17 cellular contexts compared by ENCODE assay signal in the genomic region with DNA sequence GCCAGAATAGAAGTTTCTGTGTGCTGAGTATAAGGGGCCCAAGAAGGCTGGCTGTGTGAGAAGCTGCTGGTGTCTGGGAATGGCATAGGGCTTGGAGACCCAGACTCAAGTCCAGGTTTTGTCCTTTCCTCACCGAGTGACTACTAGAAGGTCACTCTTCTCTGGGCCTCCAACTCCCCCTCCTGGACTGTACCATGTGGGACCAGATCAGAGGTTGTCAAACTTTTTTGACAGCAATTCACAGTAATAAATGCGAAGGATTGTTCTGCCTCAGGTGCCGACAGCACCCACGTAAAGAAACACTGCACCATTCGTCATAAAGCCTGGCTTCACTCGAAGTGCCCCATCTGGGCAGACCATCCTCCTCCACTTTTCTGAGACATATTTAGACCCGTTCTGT. TPM values are rescaled to one million over a fixed set of nuclear protein-coding genes. Genes with fewer than 3 reads are reported as not detected.
DNase-seq lines count a peak whose midpoint lies in the region; ATAC-seq, FAIRE-seq and TF ChIP-seq lines count a peak whose summit lies in the region.
"Had no signal": no experiment of that assay in that cellular context is flagged by ENCODE, and none has a peak within 500 bp of the region (broad histone marks: within the 10 kb centered on the region; RNA-seq: fewer than 3 reads in every experiment).

No MANE protein-coding gene starts in this region.

- H3K4me1 ChIP-seq in mammary epithelial cell (ENCODE audit: insufficient read depth, low read length): peaks cover 58% of the 10 kb centered on the region
- peaks cover 59% of the 10 kb centered on the region for H3K4me1 ChIP-seq in keratinocyte (ENCODE audit: control insufficient read depth, extremely low read depth, insufficient read depth, low read length)

- H3K9ac ChIP-seq in mammary epithelial cell (ENCODE audit: insufficient read depth, low read length): peak overlapping the region; percentile 94
- peak overlapping the region; percentile 89 for H3K9ac ChIP-seq in keratinocyte (ENCODE audit: control insufficient read depth, extremely low read depth, insufficient read depth, low read length)

- H3K4me3 ChIP-seq in mammary epithelial cell (replicated peaks in 1 of 3; ENCODE audit: insufficient read depth in 1 of 3, low read depth in 2 of 3, low read length in 3 of 3): no peak overlapping the region
- H3K4me3 ChIP-seq in keratinocyte (ENCODE audit: control insufficient read depth in 2 of 3, extremely low read depth in 1 of 3, insufficient read depth in 2 of 3, low read depth in 1 of 3, low read length in 3 of 3): no peak overlapping the region

- H3K27me3 Mint-ChIP-seq in type B pancreatic cell: peaks cover 17% of the 10 kb centered on the region

- no peaks in the 10 kb centered on the region for H3K36me3 Mint-ChIP-seq in type B pancreatic cell
- H3K36me3 Mint-ChIP-seq: CD8-positive, alpha-beta memory T cell had no signal

- ATAC-seq in left colon (no peak), GM18873 (IDR thresholded peaks at IDR 0.05; ENCODE audit: low FRiP score, unreplicated experiment) (no peak), GM21526 (IDR thresholded peaks at IDR 0.05; ENCODE audit: low FRiP score, unreplicated experiment) (no peak)

- peak; percentile 71 for FAIRE-seq in keratinocyte (lab: Jason Lieb, UNC)
- FAIRE-seq: H1, RCC 7860 had no signal

- H3K4me2 ChIP-seq in mammary epithelial cell (ENCODE audit: insufficient read depth, low read depth, low read length) (peak overlapping the region; percentile 71), keratinocyte (ENCODE audit: control insufficient read depth, extremely low read depth, insufficient read depth, low read depth, low read length) (peak overlapping the region; percentile 79)

- no peaks in the 10 kb centered on the region for H3K9me1 ChIP-seq in keratinocyte (ENCODE audit: control insufficient read depth, extremely low read depth, insufficient read depth, low read length)

- H3K4me3 Mint-ChIP-seq in type B pancreatic cell: no peak overlapping the region
- H3K4me3 Mint-ChIP-seq: CD8-positive, alpha-beta memory T cell had no signal

- CTCF ChIA-PET in mammary epithelial cell (lab: Charles Lee; ENCODE audit: low non-redundant PET): no interaction called here

- H3K79me2 ChIP-seq in mammary epithelial cell (ENCODE audit: insufficient read depth, low read length): peaks cover 87% of the 10 kb centered on the region
- peaks cover 58% of the 10 kb centered on the region for H3K79me2 ChIP-seq in keratinocyte (ENCODE audit: control insufficient read depth, insufficient read depth, low read length)

- H4K20me1 ChIP-seq in mammary epithelial cell (ENCODE audit: insufficient read depth, low read length): no peaks in the 10 kb centered on the region
- H4K20me1 ChIP-seq in keratinocyte (ENCODE audit: control insufficient read depth, extremely low read depth, insufficient read depth, low read length): no peaks in the 10 kb centered on the region

- 87% methylated on average over 7 of the region's 7 CpGs for WGBS in mammary epithelial cell (ENCODE audit: low coverage, missing lambda C conversion rate)

- H3K27me3 ChIP-seq in mammary epithelial cell (ENCODE audit: insufficient read depth, low read length) (no peaks in the 10 kb centered on the region), keratinocyte (ENCODE audit: control insufficient read depth, extremely low read depth, insufficient read depth, low read length) (no peaks in the 10 kb centered on the region)
- H3K27me3 ChIP-seq: BE2C had no signal

- in situ Hi-C loops in mammary epithelial cell (cut with MboI; ENCODE audit: low sequenced_read_pairs in 2 of 2): no loop called here

- peak; percentile 25 for DNase-seq in mammary epithelial cell
- no peak for DNase-seq in keratinocyte (ENCODE audit: low read depth, low spot score)
- no peak for DNase-seq in type B pancreatic cell (ENCODE audit: extremely low spot score, unreplicated experiment)
- no peak for DNase-seq in left colon
- DNase-seq in NCI-H1694 treated with DMSO at 0.1 percent for 48 hours (lab: John Stamatoyannopoulos, UW): no peak
- DNase-seq: CD8-positive, alpha-beta memory T cell; GF-D8; Kasumi-1; NCI-H2029; NCI-H510A treated with DMSO at 0.1 percent for 48 hours; SIG-M5 had no signal

- H3K4me1 Mint-ChIP-seq in type B pancreatic cell (ENCODE audit: unreplicated experiment): peaks cover 20% of the 10 kb centered on the region
- H3K4me1 Mint-ChIP-seq: CD8-positive, alpha-beta memory T cell had no signal

- H3K36me3 ChIP-seq in KOPT-K1 (ENCODE audit: insufficient read depth, low read length): no peaks in the 10 kb centered on the region
- peaks cover 30% of the 10 kb centered on the region for H3K36me3 ChIP-seq in mammary epithelial cell (ENCODE audit: insufficient read depth, low read length)
- peaks cover 41 to 47% of the 10 kb centered on the region in 2 experiments for H3K36me3 ChIP-seq in keratinocyte (ENCODE audit: control insufficient read depth in 2 of 2, extremely low read depth in 1 of 2, insufficient read depth in 2 of 2, low read length in 2 of 2)
- H3K36me3 ChIP-seq: BE2C had no signal

- H2AFZ ChIP-seq in mammary epithelial cell (ENCODE audit: low read depth, low read length) (no peak overlapping the region), keratinocyte (ENCODE audit: control insufficient read depth, low read length) (no peak overlapping the region)

- no peaks in the 10 kb centered on the region for H3K9me3 ChIP-seq in KOPT-K1 (ENCODE audit: insufficient read depth, low read length, poor library complexity, severe bottlenecking)
- no peaks in the 10 kb centered on the region for H3K9me3 ChIP-seq in mammary epithelial cell (replicated peaks; ENCODE audit: insufficient read depth, low read length)
- H3K9me3 ChIP-seq in keratinocyte (ENCODE audit: control insufficient read depth, low read depth, low read length): no peaks in the 10 kb centered on the region
- H3K9me3 ChIP-seq: BE2C had no signal

- BruUV-seq in mammary epithelial cell (replicated peaks; lab: Mats Ljungman, UMichigan): no TSS peak

- TF ChIP-seq CTCF in mammary epithelial cell (conservative IDR thresholded peaks at IDR 0.05 in 1 of 2, IDR thresholded peaks at IDR 0.05 in 1 of 2; ENCODE audit: extremely low read depth in 1 of 2, insufficient read depth in 1 of 2, low read depth in 1 of 2, low read length in 2 of 2) (peak in 1 of 2 donors; percentile 28), keratinocyte (optimal IDR thresholded peaks at IDR 0.05 in 1 of 3, IDR thresholded peaks at IDR 0.05 in 1 of 3, conservative IDR thresholded peaks at IDR 0.05 in 1 of 3; ENCODE audit: extremely low read depth in 1 of 3, insufficient read depth in 2 of 3, low read length in 3 of 3) (peak in 1 of 3 experiments; percentile 11), type B pancreatic cell (conservative IDR thresholded peaks at IDR 0.05) (no peak)

- H3K27ac ChIP-seq in KOPT-K1 (ENCODE audit: low read depth, low read length, poor library complexity, severe bottlenecking): peak overlapping the region; percentile 90
- peak overlapping the region; percentile 98 for H3K27ac ChIP-seq in mammary epithelial cell (ENCODE audit: insufficient read depth, low read depth, low read length)
- H3K27ac ChIP-seq in keratinocyte (ENCODE audit: control insufficient read depth, insufficient read depth, low read length): peak overlapping the region; percentile 99

- dilution Hi-C loops in mammary epithelial cell (cut with HindIII; ENCODE audit: low sequenced_read_pairs): no loop called here
- dilution Hi-C loops in keratinocyte (cut with MboI; ENCODE audit: extremely low pct_ligation_motif_present, low sequenced_read_pairs): no loop called here

- H3K27ac Mint-ChIP-seq in type B pancreatic cell: peak overlapping the region; percentile 55

- H3K9me3 Mint-ChIP-seq in type B pancreatic cell: no peaks in the 10 kb centered on the region
- H3K9me3 Mint-ChIP-seq: CD8-positive, alpha-beta memory T cell had no signal

- intact Hi-C loops in mammary epithelial cell (cut with micrococcal nuclease): no loop called here
- intact Hi-C loops in left colon (cut with DNase I, micrococcal nuclease): no loop called here

RNA-seq across cellular contexts. Expression of a gene that starts 29.0 kb away (rescaled TPM):
- total RNA-seq in mammary epithelial cell: 100 to 1,000 TPM; 102 to 201 TPM
- polyA plus RNA-seq in mammary epithelial cell: 155 TPM
- 253 TPM for polyA minus RNA-seq in mammary epithelial cell
- polyA plus RNA-seq in keratinocyte: 163 to 301 TPM (median 169 TPM) in 3 replicates
- polyA plus RNA-seq in keratinocyte (2011; ENCODE audit: low read depth): 262 TPM
- polyA plus RNA-seq in keratinocyte (2011; cell fraction: cytosol; rRNA removed): 168 and 222 TPM in 2 replicates
- polyA plus RNA-seq in keratinocyte (2011; cell fraction: nucleus; rRNA removed): 418 and 503 TPM in 2 replicates
- 160 and 587 TPM in 2 replicates for polyA plus RNA-seq in keratinocyte (2012; ENCODE audit: low replicate concordance)
- 263 to 433 TPM (median 366 TPM) in 3 replicates for polyA minus RNA-seq in keratinocyte
- 238 TPM for polyA minus RNA-seq in keratinocyte (2011; cell fraction: cytosol; rRNA and poly(A)+ RNA removed)
- 239 and 304 TPM in 2 replicates for polyA minus RNA-seq in keratinocyte (2011; cell fraction: nucleus; rRNA and poly(A)+ RNA removed)
- 7.6 and 30.7 TPM in 2 replicates for total RNA-seq in type B pancreatic cell (ENCODE audit: low replicate concordance)
- total RNA-seq in left colon: under 1 TPM; 0.18 to 0.42 TPM
- total RNA-seq: CD8-positive, alpha-beta memory T cell had no signal
- polyA plus RNA-seq: CD8-positive, alpha-beta memory T cell had no signal
